In genomic region chr2:200703926-200704637, GRCh38 we compare ENCODE assay signal across 17 cellular contexts.
A peak's percentile ranks its signal among the peaks of the same experiment; 100 is the strongest.
DNase-seq lines count a peak whose midpoint lies in the region; FAIRE-seq and TF ChIP-seq lines count a peak whose summit lies in the region.
"Had no signal": no experiment of that assay in that cellular context is flagged by ENCODE, and none has a peak within 500 bp of the region (broad histone marks: within the 10 kb centered on the region; RNA-seq: fewer than 3 reads in every experiment).

No MANE protein-coding gene starts in this region.

- H3K9me3 Mint-ChIP-seq in T-helper 2 cell treated with Interferon-gamma antibody and Interleukin-4, amounts not matched to agents 5 μg/mL and 100 μg/mL, for 36 hours = no peaks in the 10 kb centered on the region
- H3K9me3 Mint-ChIP-seq in activated CD4-positive, alpha-beta memory T cell treated with anti-CD3 and anti-CD28 coated beads for 36 hours = no peaks in the 10 kb centered on the region
- H3K9me3 Mint-ChIP-seq: CD8-positive, alpha-beta T cell; central memory CD8-positive, alpha-beta T cell had no signal

- H3K4me2 ChIP-seq in BLaER1 = peak overlapping the region; percentile 72
- H3K4me2 ChIP-seq: PC-9 had no signal

- POLR2A ChIA-PET in activated CD4-positive, alpha-beta memory T cell treated with anti-CD3 and anti-CD28 coated beads for 36 hours (lab: Charles Lee) = interaction anchor here (0.6 to 2.3 kb wide), 7 partner anchors 10 to 229 kb away, joined by 3 to 16 read pairs (median 11); partner anchors contain the start of genes CLK1, NIF3L1, PPIL3 and SGO2

- H3K4me3 Mint-ChIP-seq in T-helper 2 cell treated with Interferon-gamma antibody and Interleukin-4, amounts not matched to agents 5 μg/mL and 100 μg/mL, for 36 hours = no peak overlapping the region
- H3K4me3 Mint-ChIP-seq in activated CD4-positive, alpha-beta memory T cell treated with anti-CD3 and anti-CD28 coated beads for 36 hours = no peak overlapping the region
- H3K4me3 Mint-ChIP-seq: CD8-positive, alpha-beta T cell; central memory CD8-positive, alpha-beta T cell had no signal

- H3K27ac Mint-ChIP-seq in T-helper 2 cell treated with Interferon-gamma antibody and Interleukin-4, amounts not matched to agents 5 μg/mL and 100 μg/mL, for 36 hours = peak overlapping the region; percentile 10
- H3K27ac Mint-ChIP-seq in activated CD4-positive, alpha-beta memory T cell treated with anti-CD3 and anti-CD28 coated beads for 36 hours = peak overlapping the region; percentile 81
- H3K27ac Mint-ChIP-seq: CD8-positive, alpha-beta T cell had no signal

- TF ChIP-seq CTCF in dorsolateral prefrontal cortex (IDR thresholded peaks at IDR 0.05 in 54 of 56, conservative IDR thresholded peaks at IDR 0.05 in 2 of 56; ENCODE audit: low read depth in 1 of 56, partially characterized antibody in 56 of 56) (no peak), ascending aorta (IDR thresholded peaks at IDR 0.05) (no peak)

- DNase-seq in T-helper 2 cell treated with Interferon-gamma antibody and Interleukin-4, amounts not matched to agents 5 μg/mL and 100 μg/mL, for 36 hours (ENCODE audit: low spot score) = no peak
- DNase-seq in T-helper 2 cell (no peak), dorsolateral prefrontal cortex (no peak), ascending aorta (ENCODE audit: low spot score in 2 of 2) (no peak), RCC 7860 (ENCODE audit: low spot score) (no peak), NCI-H774 (lab: John Stamatoyannopoulos, UW) (no peak)
- DNase-seq in activated CD4-positive, alpha-beta memory T cell treated with anti-CD3 and anti-CD28 coated beads for 36 hours = peak; percentile 13
- DNase-seq: 8988T; activated CD4-positive, alpha-beta T cell treated with anti-CD3 and anti-CD28 coated beads for 1 hour; activated gamma-delta T cell treated with Interleukin-2 at 50 U/mL for 16 hours; CD8-positive, alpha-beta T cell; glutamatergic neuron; PC-9 had no signal

- H3K4me3 ChIP-seq in BLaER1 (no peak overlapping the region), dorsolateral prefrontal cortex (no peak overlapping the region), ascending aorta (no peak overlapping the region)
- H3K4me3 ChIP-seq: K562, PC-9, prostate gland had no signal

- no peak for FAIRE-seq in RCC 7860 (lab: Jason Lieb, UNC)
- FAIRE-seq: K562 had no signal

- H3K4me1 Mint-ChIP-seq in T-helper 2 cell treated with Interferon-gamma antibody and Interleukin-4, amounts not matched to agents 5 μg/mL and 100 μg/mL, for 36 hours (ENCODE audit: low read depth) = peaks cover 21% of the 10 kb centered on the region
- H3K4me1 Mint-ChIP-seq in activated CD4-positive, alpha-beta memory T cell treated with anti-CD3 and anti-CD28 coated beads for 36 hours (ENCODE audit: low read depth) = peaks cover 71% of the 10 kb centered on the region

- H3K27me3 Mint-ChIP-seq in T-helper 2 cell treated with Interferon-gamma antibody and Interleukin-4, amounts not matched to agents 5 μg/mL and 100 μg/mL, for 36 hours (ENCODE audit: low read depth) = no peaks in the 10 kb centered on the region
- H3K27me3 Mint-ChIP-seq in activated CD4-positive, alpha-beta memory T cell treated with anti-CD3 and anti-CD28 coated beads for 36 hours = peaks cover 6% of the 10 kb centered on the region
- H3K27me3 Mint-ChIP-seq: central memory CD8-positive, alpha-beta T cell had no signal

- H3K4me1 ChIP-seq in BLaER1 (peaks cover 96% of the 10 kb centered on the region), ascending aorta (no peaks in the 10 kb centered on the region)
- H3K4me1 ChIP-seq: prostate gland had no signal

- H3K36me3 Mint-ChIP-seq in T-helper 2 cell treated with Interferon-gamma antibody and Interleukin-4, amounts not matched to agents 5 μg/mL and 100 μg/mL, for 36 hours (ENCODE audit: low read depth) = no peaks in the 10 kb centered on the region
- no peaks in the 10 kb centered on the region for H3K36me3 Mint-ChIP-seq in activated CD4-positive, alpha-beta memory T cell treated with anti-CD3 and anti-CD28 coated beads for 36 hours
- H3K36me3 Mint-ChIP-seq: CD8-positive, alpha-beta T cell had no signal

- H3K9me3 ChIP-seq in BLaER1 (no peaks in the 10 kb centered on the region), ascending aorta (no peaks in the 10 kb centered on the region)
- H3K9me3 ChIP-seq: prostate gland had no signal

- CTCF ChIA-PET in activated CD4-positive, alpha-beta memory T cell treated with anti-CD3 and anti-CD28 coated beads for 36 hours (lab: Charles Lee) = interaction anchor here (1.0 to 2.7 kb wide), 10 partner anchors 8 to 414 kb away, joined by 3 to 25 read pairs (median 4); partner anchors contain the start of gene AOX1

- peak overlapping the region; percentile 22; the same call in 1 of the 2 replicates for H3K9ac ChIP-seq in BLaER1

- peaks cover 34% of the 10 kb centered on the region; the same call in 1 of the 2 replicates for H4K20me1 ChIP-seq in BLaER1

- H3K36me3 ChIP-seq in BLaER1 = peaks cover 6% of the 10 kb centered on the region; the same call in 1 of the 2 replicates
- H3K36me3 ChIP-seq in ascending aorta = no peaks in the 10 kb centered on the region
- H3K36me3 ChIP-seq: prostate gland had no signal

- H3K27me3 ChIP-seq in BLaER1 (no peaks in the 10 kb centered on the region), dorsolateral prefrontal cortex (no peaks in the 10 kb centered on the region), ascending aorta (no peaks in the 10 kb centered on the region)

- intact Hi-C loops in activated CD4-positive, alpha-beta memory T cell treated with anti-CD3 and anti-CD28 coated beads for 36 hours (cut with micrococcal nuclease) = loop anchor here (1.0 to 10.0 kb wide), 17 partner anchors 9 to 745 kb away; partner anchors contain the start of genes ORC2 and SGO2
- intact Hi-C loops in dorsolateral prefrontal cortex (cut with DNase I) (loop anchor here (1.0 to 10.0 kb wide), 6 partner anchors 86 to 729 kb away; partner anchors contain the start of genes AOX1 (in 1 of the 2) and SGO2 (in 1 of the 2)), ascending aorta (cut with DNase I) (loop anchor here (2.0 to 10.0 kb wide), 3 partner anchors 89 to 729 kb away; no protein-coding TSS in a partner anchor)

- peak overlapping the region; percentile 42; the same call in 1 of the 2 replicates for H3K27ac ChIP-seq in BLaER1
- peak overlapping the region in 56 of 59 donors; percentile 16 to 95 (median 84) for H3K27ac ChIP-seq in dorsolateral prefrontal cortex
- no peak overlapping the region for H3K27ac ChIP-seq in ascending aorta
- H3K27ac ChIP-seq: PC-9, prostate gland had no signal

Comparison
In these comparisons a context has a peak if more than half of its experiments do, and no peak if none do; other contexts are left out.
1. H3K27ac ChIP-seq: peak in BLaER1 (single experiment) and dorsolateral prefrontal cortex (56 of 59); none in ascending aorta (0 of 2).